In genomic region chr19:46954502-46955004, GRCh38 we compare ENCODE assay signal across 9 cellular contexts.
A peak's percentile ranks its signal among the peaks of the same experiment; 100 is the strongest.
DNase-seq lines count a peak whose midpoint lies in the region; ATAC-seq, FAIRE-seq and TF ChIP-seq lines count a peak whose summit lies in the region.
"Had no signal": no experiment of that assay in that cellular context is flagged by ENCODE, and none has a peak within 500 bp of the region (broad histone marks: within the 10 kb centered on the region; RNA-seq: fewer than 3 reads in every experiment).

No MANE protein-coding gene starts in this region.

- peaks cover 5% of the 10 kb centered on the region for H3K36me3 ChIP-seq in osteoblast (ENCODE audit: insufficient read depth, low read length)

- H3K4me2 ChIP-seq in osteoblast (ENCODE audit: insufficient read depth, low read length): no peak overlapping the region

- peaks cover 84% of the 10 kb centered on the region for H3K79me2 ChIP-seq in osteoblast (ENCODE audit: insufficient read depth, low read length)

- peaks cover 4% of the 10 kb centered on the region for H3K36me3 Mint-ChIP-seq in IgD-negative memory B cell
- H3K36me3 Mint-ChIP-seq in brain: peaks cover 44% of the 10 kb centered on the region

- H3K27ac ChIP-seq in osteoblast (ENCODE audit: low read depth, low read length): peak overlapping the region; percentile 94

- no peaks in the 10 kb centered on the region for H4K20me1 ChIP-seq in osteoblast (ENCODE audit: insufficient read depth, low read length)

- FAIRE-seq in D721Med (lab: Jason Lieb, UNC): no peak

- peaks cover 43% of the 10 kb centered on the region for H3K4me1 ChIP-seq in osteoblast (ENCODE audit: insufficient read depth, low read length)

- no peaks in the 10 kb centered on the region for H3K9me3 Mint-ChIP-seq in IgD-negative memory B cell
- H3K9me3 Mint-ChIP-seq in brain: no peaks in the 10 kb centered on the region

- H3K4me3 Mint-ChIP-seq in IgD-negative memory B cell (peak overlapping the region; percentile 65 to 90 (median 70)), brain (no peak overlapping the region)

- H3K27me3 Mint-ChIP-seq in IgD-negative memory B cell (no peaks in the 10 kb centered on the region), brain (no peaks in the 10 kb centered on the region)

- H3K4me1 Mint-ChIP-seq in IgD-negative memory B cell: peaks cover 20 to 42% (median 25%) of the 10 kb centered on the region in 3 donors
- H3K4me1 Mint-ChIP-seq in brain: peaks cover 65% of the 10 kb centered on the region

- H3K27me3 ChIP-seq in osteoblast (ENCODE audit: insufficient read depth, low read length): no peaks in the 10 kb centered on the region

- TF ChIP-seq CTCF in GM12864 (IDR thresholded peaks at IDR 0.05; ENCODE audit: low read depth, low read length, missing control alignments) (no peak), brain (conservative IDR thresholded peaks at IDR 0.05) (no peak), osteoblast (IDR thresholded peaks at IDR 0.05; ENCODE audit: extremely low read depth, low read depth, low read length) (no peak), D721Med (IDR thresholded peaks at IDR 0.05; ENCODE audit: insufficient read depth, missing control alignments) (no peak)

- DNase-seq in GM12864 (ENCODE audit: low read depth): no peak
- DNase-seq in osteoblast (ENCODE audit: insufficient read length, low spot score, missing footprints): no peak
- DNase-seq in occipital lobe (lab: John Stamatoyannopoulos, UW): no peak
- no peak for DNase-seq in kidney glomerular epithelial cell (lab: John Stamatoyannopoulos, UW)
- no peak for DNase-seq in D721Med (ENCODE audit: insufficient read length, low spot score)
- DNase-seq: NCI-H1105 treated with DMSO at 0.1 percent for 48 hours had no signal

- H3K4me3 ChIP-seq in GM12864 (ENCODE audit: low read depth, low read length) (peak overlapping the region; percentile 36; the same call in 1 of the 2 replicates), osteoblast (ENCODE audit: insufficient read depth, low read length) (no peak overlapping the region)

- no peaks in the 10 kb centered on the region for H3K9me3 ChIP-seq in osteoblast (ENCODE audit: low read depth, low read length)

- H3K27ac Mint-ChIP-seq in IgD-negative memory B cell (peak overlapping the region; percentile 34 to 87 (median 53)), brain (peak overlapping the region in 3 of 5 experiments; percentile 42 to 87 (median 59))

- no peak overlapping the region for H2AFZ ChIP-seq in osteoblast (ENCODE audit: low read length)

- no peak for ATAC-seq in GM21526 (IDR thresholded peaks at IDR 0.05; ENCODE audit: low FRiP score, unreplicated experiment)

Comparison
In these comparisons a context has a peak if more than half of its experiments do, and no peak if none do; other contexts are left out.
1. H3K4me3 Mint-ChIP-seq: peak in IgD-negative memory B cell (4 of 4); none in brain (0 of 5).